ENCODE assay signal across 8 cellular contexts in genomic region chr17:64357191-64357981, GRCh38. TPM values are rescaled to one million over a fixed set of nuclear protein-coding genes. Genes with fewer than 3 reads are reported as not detected.
DNase-seq lines count a peak whose midpoint lies in the region; ATAC-seq and TF ChIP-seq lines count a peak whose summit lies in the region.

No MANE protein-coding gene starts in this region.

- no peaks in the 10 kb centered on the region for H3K36me3 Mint-ChIP-seq in chondrocyte (ENCODE audit: low read depth)
- no peaks in the 10 kb centered on the region for H3K36me3 Mint-ChIP-seq in osteocyte (ENCODE audit: unreplicated experiment)

- H3K27ac Mint-ChIP-seq in chondrocyte (ENCODE audit: unreplicated experiment) (no peak overlapping the region), osteocyte (ENCODE audit: unreplicated experiment) (no peak overlapping the region)

- DNase-seq in CD1c-positive myeloid dendritic cell (ENCODE audit: extremely low spot score) (peak; percentile 20), NCI-H446 (lab: John Stamatoyannopoulos, UW) (peak; percentile 87 to 98), chondrocyte (ENCODE audit: low spot score) (peak; percentile 36), myocyte (ENCODE audit: low read depth) (peak; percentile 100), HPDE6-E6E7 (ENCODE audit: extremely low spot score) (no peak), left lobe of liver (ENCODE audit: low spot score) (no peak), osteocyte (ENCODE audit: extremely low spot score, unreplicated experiment) (no peak), NCI-H2227 treated with DMSO at 0.1 percent for 48 hours (lab: John Stamatoyannopoulos, UW) (no peak)

- TF ChIP-seq CTCF in chondrocyte (IDR thresholded peaks at IDR 0.05), result no peak
- TF ChIP-seq CTCF in osteocyte (IDR thresholded peaks at IDR 0.05), result no peak

- H3K4me3 Mint-ChIP-seq in chondrocyte (ENCODE audit: unreplicated experiment), result no peak overlapping the region
- no peak overlapping the region for H3K4me3 Mint-ChIP-seq in osteocyte (ENCODE audit: unreplicated experiment)

- peaks cover 9% of the 10 kb centered on the region for H3K4me1 Mint-ChIP-seq in chondrocyte (ENCODE audit: low read depth)
- peaks cover 15% of the 10 kb centered on the region for H3K4me1 Mint-ChIP-seq in osteocyte (ENCODE audit: unreplicated experiment)

- H3K27me3 Mint-ChIP-seq in chondrocyte (ENCODE audit: low read depth), result peaks cover 2% of the 10 kb centered on the region
- H3K27me3 Mint-ChIP-seq in osteocyte (ENCODE audit: unreplicated experiment), result peaks cover 23% of the 10 kb centered on the region

- no peaks in the 10 kb centered on the region for H3K9me3 Mint-ChIP-seq in chondrocyte (ENCODE audit: low read depth)
- no peaks in the 10 kb centered on the region for H3K9me3 Mint-ChIP-seq in osteocyte (ENCODE audit: unreplicated experiment)

- ATAC-seq in left lobe of liver, result no peak

RNA-seq across cellular contexts. Expression of gene PECAM1, which starts 33.3 kb away (rescaled TPM):
- total RNA-seq in chondrocyte (0.15 to 0.34 TPM in 2 of 3 replicates, not detected in the other), myocyte (0.29 and 3.0 TPM in 2 replicates), left lobe of liver (20.2 TPM), osteocyte (not detected in 2 replicates)
- polyA plus RNA-seq in myocyte (2012), result 0.06 TPM

Comparison
In these comparisons a context has a peak if more than half of its experiments do, and no peak if none do; other contexts are left out.
1. DNase-seq: peak in CD1c-positive myeloid dendritic cell (single experiment), NCI-H446 (2 of 2), chondrocyte (single experiment) and myocyte (single experiment); none in HPDE6-E6E7 (single experiment), left lobe of liver (single experiment), osteocyte (single experiment) and NCI-H2227 treated with DMSO at 0.1 percent for 48 hours (single experiment).